In genomic region chr5:40755093-40755406, GRCh38 we compare ENCODE assay signal across 8 cellular contexts. TPM values are rescaled to one million over a fixed set of nuclear protein-coding genes. Genes with fewer than 3 reads are reported as not detected.
DNase-seq lines count a peak whose midpoint lies in the region; ATAC-seq and TF ChIP-seq lines count a peak whose summit lies in the region.

No MANE protein-coding gene starts in this region.

- TF ChIP-seq CTCF in liver (IDR thresholded peaks at IDR 0.05; ENCODE audit: low read depth, low read length, missing input control): peak; percentile 55

- peak overlapping the region; percentile 91 for H3K27ac ChIP-seq in BLaER1
- H3K27ac ChIP-seq in liver (ENCODE audit: low read depth in 1 of 2, low read length in 2 of 2): peak overlapping the region; percentile 87 to 91

- H3K36me3 ChIP-seq in BLaER1: peaks cover 43% of the 10 kb centered on the region
- H3K36me3 ChIP-seq in liver (ENCODE audit: control insufficient read depth in 4 of 4, insufficient read depth in 3 of 4, low read depth in 1 of 4, low read length in 3 of 4): peaks cover 0 to 2% (median 2%) of the 10 kb centered on the region in 4 donors

- peak; percentile 77 to 83 for TF ChIP-seq RAD21 in liver (IDR thresholded peaks at IDR 0.05)

- peak overlapping the region; percentile 87 for H3K4me2 ChIP-seq in BLaER1

- H3K4me3 ChIP-seq in BLaER1: peak overlapping the region; percentile 89
- peak overlapping the region; percentile 68 to 98 (median 97) for H3K4me3 ChIP-seq in liver (ENCODE audit: low read depth in 1 of 3, low read length in 3 of 3)

- no peaks in the 10 kb centered on the region for H3K27me3 ChIP-seq in BLaER1
- no peaks in the 10 kb centered on the region for H3K27me3 ChIP-seq in liver (ENCODE audit: control insufficient read depth in 4 of 4, insufficient read depth in 4 of 4, low read length in 3 of 4)

- peaks cover 25% of the 10 kb centered on the region for H3K9me3 ChIP-seq in BLaER1
- no peaks in the 10 kb centered on the region for H3K9me3 ChIP-seq in liver (ENCODE audit: control insufficient read depth in 4 of 4, low read length in 3 of 4)

- DNase-seq in NCI-H446 treated with DMSO at 0.1 percent for 48 hours (lab: John Stamatoyannopoulos, UW): peak; percentile 67
- peak; percentile 46 to 53 for DNase-seq in activated CD4-positive, alpha-beta T cell treated with anti-CD3 and anti-CD28 coated beads for 24 hours (ENCODE audit: low read depth in 2 of 2)
- DNase-seq in dermis microvascular lymphatic vessel endothelial cell (ENCODE audit: low read depth in 2 of 2): peak; percentile 41 to 80
- DNase-seq in stimulated activated CD4-positive, alpha-beta T cell treated with anti-CD3 and anti-CD28 coated beads, Interleukin-4, amount 100 ng/mL, for 4 hours: peak; percentile 50 to 57

- H3K4me1 ChIP-seq in BLaER1 (peaks cover 14% of the 10 kb centered on the region), liver (ENCODE audit: control insufficient read depth in 4 of 4, insufficient read depth in 4 of 4, low read length in 3 of 4) (peaks cover 0 to 18% (median 9%) of the 10 kb centered on the region in 4 donors)

- H3K9ac ChIP-seq in BLaER1 (peak overlapping the region; percentile 93), liver (ENCODE audit: low read depth in 1 of 2, low read length in 2 of 2) (peak overlapping the region; percentile 93 to 99)

- under 1% methylated on average over 11 of the region's 11 CpGs for WGBS in liver

- ATAC-seq in GM19043 (IDR thresholded peaks at IDR 0.05; ENCODE audit: low read depth, unreplicated experiment): peak; percentile 67
- peak; percentile 84 for ATAC-seq in HG03378 (IDR thresholded peaks at IDR 0.05; ENCODE audit: unreplicated experiment)

- H4K20me1 ChIP-seq in BLaER1: no peaks in the 10 kb centered on the region

TF ChIP-seq in liver, 16 proteins besides CTCF, POLR2A, EP300 and RAD21:
- TF ChIP-seq EGR1 (IDR thresholded peaks at IDR 0.05; ENCODE audit: low read depth in 2 of 2) (no peak), TAF1 (conservative IDR thresholded peaks at IDR 0.05) (peak; percentile 66)
TF ChIP-seq in liver: peak in this region for 1.

RNA-seq across cellular contexts. Expression of gene TTC33, which starts 0.7 kb away (rescaled TPM):
- total RNA-seq in dermis microvascular lymphatic vessel endothelial cell: 12.9 and 13.5 TPM in 2 replicates
- 10 to 100 TPM; 10.2 to 12.0 TPM for total RNA-seq in liver
- polyA plus RNA-seq in liver: 1 to 10 TPM; 4.3 to 4.9 TPM

RNA-seq across cellular contexts. Expression of gene PRKAA1, which starts 43.1 kb away (rescaled TPM):
- total RNA-seq in dermis microvascular lymphatic vessel endothelial cell (69.2 and 78.3 TPM in 2 replicates), liver (100 to 1,000 TPM in 1 of 2 donors, 10 to 100 TPM in 1; 59.4 to 105 TPM)
- 10 to 100 TPM; 23.7 to 25.5 TPM for polyA plus RNA-seq in liver

Comparison
In these comparisons a context has a peak if more than half of its experiments do, and no peak if none do; other contexts are left out.
1. Peak in every context shown above with its lines: DNase-seq, ATAC-seq, H3K4me3 ChIP-seq and H3K27ac ChIP-seq.